ENCODE assay signal across 15 cellular contexts in genomic region chr3:164479978-164480377, GRCh38.
A peak's percentile ranks its signal among the peaks of the same experiment; 100 is the strongest.
DNase-seq lines count a peak whose midpoint lies in the region; ATAC-seq and TF ChIP-seq lines count a peak whose summit lies in the region.
"Had no signal": no experiment of that assay in that cellular context is flagged by ENCODE, and none has a peak within 500 bp of the region (broad histone marks: within the 10 kb centered on the region; RNA-seq: fewer than 3 reads in every experiment).

No MANE protein-coding gene starts in this region.

- ATAC-seq in gastrocnemius medialis (no peak), HG02981 (IDR thresholded peaks at IDR 0.05; ENCODE audit: unreplicated experiment) (no peak)
- ATAC-seq: HCT116 had no signal

- TF ChIP-seq POLR2A in gastrocnemius medialis (IDR thresholded peaks at IDR 0.05) = no peak

- TF ChIP-seq CTCF in gastrocnemius medialis (IDR thresholded peaks at IDR 0.05 in 4 of 5, conservative IDR thresholded peaks at IDR 0.05 in 1 of 5) = no peak

- H3K4me1 ChIP-seq in gastrocnemius medialis = no peaks in the 10 kb centered on the region
- H3K4me1 ChIP-seq: BLaER1 had no signal

- H3K27ac ChIP-seq in gastrocnemius medialis = no peak overlapping the region
- H3K27ac ChIP-seq: BLaER1, GM23248 had no signal

- H3K36me3 ChIP-seq in gastrocnemius medialis = no peaks in the 10 kb centered on the region
- H3K36me3 ChIP-seq: BLaER1 had no signal

- in situ Hi-C loops in gastrocnemius medialis (cut with MboI; ENCODE audit: low sequenced_read_pairs in 4 of 4) = no loop called here

- no peaks in the 10 kb centered on the region for H3K27me3 ChIP-seq in gastrocnemius medialis
- H3K27me3 ChIP-seq: BLaER1 had no signal

- no peak overlapping the region for H3K4me3 ChIP-seq in gastrocnemius medialis
- H3K4me3 ChIP-seq: BLaER1, GM23248 had no signal

- no peaks in the 10 kb centered on the region for H3K9me3 ChIP-seq in gastrocnemius medialis
- H3K9me3 ChIP-seq: BLaER1 had no signal

- DNase-seq in NCI-H1092 treated with DMSO at 0.1 percent for 48 hours (lab: John Stamatoyannopoulos, UW) (peak; percentile 9), NCI-H1092 (lab: John Stamatoyannopoulos, UW) (no peak), NCI-H1105 (lab: John Stamatoyannopoulos, UW) (peak; percentile 64), NCI-H748 (lab: John Stamatoyannopoulos, UW; ENCODE audit: unreplicated experiment) (peak; percentile 55), fibroblast of gingiva (ENCODE audit: low read depth) (peak; percentile 28), gastrocnemius medialis (no peak), SIG-M5 (lab: John Stamatoyannopoulos, UW) (no peak)
- DNase-seq: 8988T, AML-193, Calu3, DMS 273 treated with DMSO at 0.1 percent for 48 hours, GM23248 had no signal

- intact Hi-C loops in gastrocnemius medialis (cut with DNase I; ENCODE audit: low total_unique reads) = no loop called here

Comparison
In these comparisons a context has a peak if more than half of its experiments do, and no peak if none do; other contexts are left out.
1. DNase-seq: peak in NCI-H1092 treated with DMSO at 0.1 percent for 48 hours (single experiment), NCI-H1105 (single experiment), NCI-H748 (single experiment) and fibroblast of gingiva (single experiment); none in NCI-H1092 (single experiment), gastrocnemius medialis (0 of 2) and SIG-M5 (single experiment).